Comparison of ENCODE assay signal across 3 cellular contexts in the genomic region with DNA sequence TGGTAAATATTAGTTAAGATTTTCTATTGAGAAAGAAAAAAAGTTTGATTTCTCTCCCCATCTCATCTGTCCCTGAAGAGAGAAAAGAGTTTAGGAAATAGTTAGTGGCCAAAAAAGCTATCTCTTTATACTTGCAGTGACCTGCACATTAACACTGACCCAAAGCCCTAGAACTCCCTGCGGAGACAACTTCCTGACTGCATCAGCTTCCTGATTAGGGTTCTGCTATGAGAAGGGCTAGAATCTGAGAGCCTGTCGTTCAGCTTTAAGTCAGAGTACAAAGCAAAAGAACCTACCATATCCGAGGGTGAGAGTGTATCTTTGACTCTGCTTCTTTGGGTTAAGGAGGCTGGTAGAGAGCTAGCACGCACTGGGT.
TF ChIP-seq lines count a peak whose summit lies in the region.

No MANE protein-coding gene starts in this region.

TF ChIP-seq in liver, 16 proteins besides CTCF, POLR2A, EP300 and RAD21:
- TF ChIP-seq EGR1 (IDR thresholded peaks at IDR 0.05; ENCODE audit: low read depth in 2 of 2) (no peak), SP1 (IDR thresholded peaks at IDR 0.05) (no peak), HNF4A (conservative IDR thresholded peaks at IDR 0.05) (no peak), FOXA2 (IDR thresholded peaks at IDR 0.05) (no peak), GABPA (IDR thresholded peaks at IDR 0.05 in 1 of 2, conservative IDR thresholded peaks at IDR 0.05 in 1 of 2) (no peak), TAF1 (conservative IDR thresholded peaks at IDR 0.05) (no peak), ATF3 (IDR thresholded peaks at IDR 0.05) (no peak), NR2F2 (IDR thresholded peaks at IDR 0.05) (peak; percentile 73)

TF ChIP-seq in HepG2, 621 proteins besides CTCF, POLR2A, EP300 and RAD21:
- TF ChIP-seq HNF1A (IDR thresholded peaks at IDR 0.05; ENCODE audit: low read depth) (no peak), HNF1A (CRISPR knock-in tag; IDR thresholded peaks at IDR 0.05; ENCODE audit: borderline replicate concordance) (no peak), IKZF1 (IDR thresholded peaks at IDR 0.05) (no peak), ZNF207 (IDR thresholded peaks at IDR 0.05; ENCODE audit: borderline replicate concordance) (no peak), GABPA (IDR thresholded peaks at IDR 0.05; ENCODE audit: low read depth, low read length) (no peak), GABPA (CRISPR knock-in tag; IDR thresholded peaks at IDR 0.05; ENCODE audit: low read depth) (no peak), SNAPC2 (CRISPR knock-in tag; IDR thresholded peaks at IDR 0.05) (no peak), ZNF780A (CRISPR knock-in tag; IDR thresholded peaks at IDR 0.05) (no peak), ZNF549 (CRISPR knock-in tag; IDR thresholded peaks at IDR 0.05) (no peak)
TF ChIP-seq in HepG2: peak in this region for 0.

TF ChIP-seq in endothelial cell of umbilical vein, 7 proteins besides CTCF, POLR2A, EP300 and RAD21:
- TF ChIP-seq GATA2 (IDR thresholded peaks at IDR 0.05; ENCODE audit: insufficient read depth, insufficient read length, low read depth, low read length) (peak; percentile 72), FOS (IDR thresholded peaks at IDR 0.05; ENCODE audit: borderline replicate concordance, insufficient read depth, low read length) (peak; percentile 42), POLR2AphosphoS5 (IDR thresholded peaks at IDR 0.05; ENCODE audit: insufficient read depth, low read depth, low read length) (peak; percentile 64), EZH2 (IDR thresholded peaks at IDR 0.05; ENCODE audit: borderline replicate concordance, low read depth, low read length, severe bottlenecking) (no peak), JUN (IDR thresholded peaks at IDR 0.05; ENCODE audit: borderline replicate concordance, insufficient read depth, insufficient read length, low read depth) (no peak), MAX (IDR thresholded peaks at IDR 0.05; ENCODE audit: insufficient read depth, insufficient read length) (no peak), MYC (IDR thresholded peaks at IDR 0.05; ENCODE audit: low read depth, low read length) (no peak)
